In the genomic region with DNA sequence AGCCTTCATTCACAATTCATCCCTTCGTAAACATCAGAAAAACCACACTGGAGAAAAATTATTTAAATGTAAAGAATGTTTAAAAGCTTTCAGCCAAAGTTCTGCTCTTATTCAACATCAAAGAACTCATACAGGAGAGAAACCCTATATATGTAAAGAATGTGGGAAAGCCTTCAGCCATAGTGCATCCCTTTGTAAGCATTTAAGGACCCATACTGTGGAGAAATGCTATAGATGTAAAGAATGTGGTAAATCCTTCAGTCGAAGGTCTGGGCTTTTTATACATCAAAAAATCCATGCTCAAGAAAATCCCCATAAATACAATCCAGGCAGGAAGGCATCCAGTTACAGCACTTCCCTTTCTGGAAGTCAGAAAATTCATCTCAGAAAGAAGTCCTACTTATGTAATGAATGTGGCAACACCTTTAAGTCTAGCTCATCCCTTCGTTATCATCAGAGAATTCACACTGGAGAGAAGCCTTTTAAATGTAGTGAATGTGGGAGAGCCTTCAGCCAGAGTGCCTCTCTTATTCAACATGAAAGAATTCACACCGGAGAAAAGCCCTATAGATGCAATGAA, we compare ENCODE assay signal across 7 cellular contexts. TPM values are rescaled to one million over a fixed set of nuclear protein-coding genes. Genes with fewer than 3 reads are reported as not detected.
"Had no signal": no experiment of that assay in that cellular context is flagged by ENCODE, and none has a peak within 500 bp of the region (broad histone marks: within the 10 kb centered on the region; RNA-seq: fewer than 3 reads in every experiment).

No MANE protein-coding gene starts in this region.

RNA-seq across cellular contexts. Expression of a gene that starts 12.5 kb away (rescaled TPM):
- total RNA-seq: activated CD4-positive, alpha-beta T cell treated with anti-CD3 and anti-CD28 coated beads, Interleukin-2, amount 10 ng/mL, durations not matched to agents 24 days and 14 days; M059J had no signal

RNA-seq across cellular contexts. Expression of a gene that starts 57.8 kb away (rescaled TPM):
- total RNA-seq: activated B cell treated with CpG ODN at 0.5 μM for 24 hours; activated CD4-positive, alpha-beta T cell treated with anti-CD3 and anti-CD28 coated beads, Interleukin-2, amount 10 ng/mL, durations not matched to agents 24 days and 14 days; activated CD8-positive, alpha-beta memory T cell treated with anti-CD3 and anti-CD28 coated beads, Interleukin-2, amount 10 ng/mL, durations not matched to agents 7 days and 5 days; activated T-helper 1 cell treated with anti-CD3 and anti-CD28 coated beads, Interleukin-12 subunit alpha, Interleukin-12 subunit beta, Interleukin-2, Interleukin-4 antibody, amounts not matched to agents 30 ng/mL and 10 ng/mL and 1 ng/mL, durations not matched to agents 14 hours and 24 hours and 36 hours; LHCN-M2; NCI-H460 had no signal
